ENCODE assay signal across 15 cellular contexts in genomic region chr20:23078994-23079364, GRCh38. TPM values are rescaled to one million over a fixed set of nuclear protein-coding genes. Genes with fewer than 3 reads are reported as not detected.
DNase-seq lines count a peak whose midpoint lies in the region; ATAC-seq and TF ChIP-seq lines count a peak whose summit lies in the region.
"Had no signal": no experiment of that assay in that cellular context is flagged by ENCODE, and none has a peak within 500 bp of the region (broad histone marks: within the 10 kb centered on the region; RNA-seq: fewer than 3 reads in every experiment).

No MANE protein-coding gene starts in this region.

- H3K36me3 ChIP-seq in SK-N-SH (replicated peaks in 1 of 2; ENCODE audit: control insufficient read depth in 1 of 2, insufficient read depth in 2 of 2, low read length in 1 of 2) (no peaks in the 10 kb centered on the region), upper lobe of right lung (no peaks in the 10 kb centered on the region)
- H3K36me3 ChIP-seq: vagina had no signal

- TF ChIP-seq RAD21 in SK-N-SH (IDR thresholded peaks at IDR 0.05; ENCODE audit: low read length): no peak

- H3F3A ChIP-seq in SK-N-SH (replicated peaks; ENCODE audit: insufficient read depth): no peaks in the 10 kb centered on the region

- H3K4me1 Mint-ChIP-seq in CD14-positive monocyte: peaks cover 63% of the 10 kb centered on the region
- H3K4me1 Mint-ChIP-seq: activated naive CD8-positive, alpha-beta T cell treated with anti-CD3 and anti-CD28 coated beads for 36 hours had no signal

- no peak overlapping the region for H3K4me3 Mint-ChIP-seq in CD14-positive monocyte
- H3K4me3 Mint-ChIP-seq: activated naive CD8-positive, alpha-beta T cell treated with anti-CD3 and anti-CD28 coated beads for 36 hours; effector memory CD8-positive, alpha-beta T cell; T-cell had no signal

- H3K4me3 ChIP-seq in SK-N-SH (ENCODE audit: low read depth in 2 of 2, low read length in 1 of 2): no peak overlapping the region; a peak in 1 of 4 replicates
- H3K4me3 ChIP-seq in upper lobe of right lung: no peak overlapping the region
- H3K4me3 ChIP-seq: vagina had no signal

- H3K9ac ChIP-seq in SK-N-SH: no peak overlapping the region

- no peaks in the 10 kb centered on the region for H3K79me2 ChIP-seq in SK-N-SH (ENCODE audit: insufficient read depth)

- H3K27me3 Mint-ChIP-seq in CD14-positive monocyte (ENCODE audit: low read depth in 3 of 3): peaks cover 0 to 3% (median 1%) of the 10 kb centered on the region in 3 donors
- H3K27me3 Mint-ChIP-seq: activated naive CD8-positive, alpha-beta T cell treated with anti-CD3 and anti-CD28 coated beads for 36 hours; effector memory CD8-positive, alpha-beta T cell had no signal

- peaks cover 85 to 91% of the 10 kb centered on the region in 2 donors for H3K36me3 Mint-ChIP-seq in CD14-positive monocyte
- H3K36me3 Mint-ChIP-seq: activated naive CD8-positive, alpha-beta T cell treated with anti-CD3 and anti-CD28 coated beads for 36 hours; T-cell had no signal

- peaks cover 48% of the 10 kb centered on the region for H3K27me3 ChIP-seq in SK-N-SH (ENCODE audit: insufficient read depth)
- no peaks in the 10 kb centered on the region for H3K27me3 ChIP-seq in upper lobe of right lung
- H3K27me3 ChIP-seq: vagina had no signal

- H4K20me1 ChIP-seq in SK-N-SH (ENCODE audit: insufficient read depth): no peaks in the 10 kb centered on the region

- no peaks in the 10 kb centered on the region for H3K9me3 ChIP-seq in SK-N-SH
- no peaks in the 10 kb centered on the region for H3K9me3 ChIP-seq in upper lobe of right lung
- H3K9me3 ChIP-seq: vagina had no signal

- H3K4me2 ChIP-seq in SK-N-SH: no peak overlapping the region

- peak; percentile 41; the same call in 1 of the 2 replicates for TF ChIP-seq CTCF in SK-N-SH (IDR thresholded peaks at IDR 0.05)
- peak; percentile 10 for TF ChIP-seq CTCF in upper lobe of right lung (IDR thresholded peaks at IDR 0.05)
- no peak for TF ChIP-seq CTCF in CD14-positive monocyte (IDR thresholded peaks at IDR 0.05)

- POLR2A ChIA-PET in SK-N-SH (lab: Yijun Ruan, JAX): no interaction called here

- H2AFZ ChIP-seq in SK-N-SH (ENCODE audit: low read depth): no peak overlapping the region

- DNase-seq in SK-N-SH (no peak), NCI-H1930 (lab: John Stamatoyannopoulos, UW) (peak; percentile 77 to 85), dermis blood vessel endothelial cell (peak; percentile 30), upper lobe of right lung (no peak), CD14-positive monocyte (ENCODE audit: low spot score) (no peak)
- DNase-seq: activated naive CD8-positive, alpha-beta T cell treated with anti-CD3 and anti-CD28 coated beads for 36 hours; effector memory CD8-positive, alpha-beta T cell; NCI-H226; T-cell had no signal

- H3K9me3 Mint-ChIP-seq in CD14-positive monocyte: no peaks in the 10 kb centered on the region
- H3K9me3 Mint-ChIP-seq: activated naive CD8-positive, alpha-beta T cell treated with anti-CD3 and anti-CD28 coated beads for 36 hours; effector memory CD8-positive, alpha-beta T cell; T-cell had no signal

- ATAC-seq in SK-N-SH treated with all-trans-retinoic acid at 6 μM for 48 hours (no peak), upper lobe of right lung (no peak), GM19328 (IDR thresholded peaks at IDR 0.05; ENCODE audit: unreplicated experiment) (no peak), GM18870 (IDR thresholded peaks at IDR 0.05; ENCODE audit: unreplicated experiment) (no peak)
- ATAC-seq: effector memory CD8-positive, alpha-beta T cell; T-cell had no signal

- WGBS in SK-N-SH (ENCODE audit: low lambda C conversion rate): 8% methylated on average over 6 of the region's 7 CpGs

- H3K4me1 ChIP-seq in SK-N-SH (ENCODE audit: control insufficient read depth in 1 of 2, insufficient read depth in 2 of 2, low read depth in 1 of 2, low read length in 1 of 2): no peaks in the 10 kb centered on the region
- no peaks in the 10 kb centered on the region for H3K4me1 ChIP-seq in upper lobe of right lung
- H3K4me1 ChIP-seq: vagina had no signal

- no peak for TF ChIP-seq EP300 in SK-N-SH (IDR thresholded peaks at IDR 0.05; ENCODE audit: borderline replicate concordance in 1 of 2, low read depth in 1 of 2, low read length in 1 of 2)

- H3K27ac ChIP-seq in SK-N-SH (ENCODE audit: low read depth in 2 of 2, low read length in 1 of 2) (no peak overlapping the region), upper lobe of right lung (no peak overlapping the region)
- H3K27ac ChIP-seq: vagina had no signal

- no peaks in the 10 kb centered on the region for H3K9me2 ChIP-seq in SK-N-SH

- CTCF ChIA-PET in SK-N-SH (lab: Yijun Ruan, JAX): no interaction called here

- intact Hi-C loops in upper lobe of right lung (cut with DNase I): no loop called here
- intact Hi-C loops in CD14-positive monocyte (cut with micrococcal nuclease): no loop called here

- peak overlapping the region in 2 of 7 donors; percentile 32 to 61 for H3K27ac Mint-ChIP-seq in CD14-positive monocyte
- H3K27ac Mint-ChIP-seq: activated naive CD8-positive, alpha-beta T cell treated with anti-CD3 and anti-CD28 coated beads for 36 hours; effector memory CD8-positive, alpha-beta T cell; T-cell had no signal

TF ChIP-seq in SK-N-SH, 30 proteins besides CTCF, POLR2A, EP300 and RAD21:
- no peak for TF ChIP-seq TEAD4 (IDR thresholded peaks at IDR 0.05; ENCODE audit: borderline replicate concordance, insufficient read depth)
- TF ChIP-seq NFIC (IDR thresholded peaks at IDR 0.05; ENCODE audit: borderline replicate concordance): no peak
- TF ChIP-seq FOXM1 (IDR thresholded peaks at IDR 0.05; ENCODE audit: low read depth): no peak
- no peak for TF ChIP-seq MXI1 (IDR thresholded peaks at IDR 0.05; ENCODE audit: low read depth, low read length)
- TF ChIP-seq GABPA (IDR thresholded peaks at IDR 0.05; ENCODE audit: low read depth): no peak
- no peak for TF ChIP-seq EZH2phosphoT487 (IDR thresholded peaks at IDR 0.05; ENCODE audit: borderline replicate concordance, low read depth)
- no peak for TF ChIP-seq TCF12 (IDR thresholded peaks at IDR 0.05)
TF ChIP-seq in SK-N-SH: peak in this region for 0.

TF ChIP-seq in SK-N-SH treated with all-trans-retinoic acid at 6 μM for 48 hours, 23 proteins besides CTCF, POLR2A, EP300 and RAD21 (continues in another document):
- TF ChIP-seq ESRRG (CRISPR knock-in tag; IDR thresholded peaks at IDR 0.05) (no peak), CSDC2 (CRISPR knock-in tag; IDR thresholded peaks at IDR 0.05) (no peak), ZNF565 (CRISPR knock-in tag; conservative IDR thresholded peaks at IDR 0.05; ENCODE audit: low read depth) (no peak), ZFP30 (CRISPR knock-in tag; IDR thresholded peaks at IDR 0.05) (no peak), SNAI2 (CRISPR knock-in tag; IDR thresholded peaks at IDR 0.05) (no peak), RARB (CRISPR knock-in tag; IDR thresholded peaks at IDR 0.05) (no peak), ZNF70 (CRISPR knock-in tag; IDR thresholded peaks at IDR 0.05) (no peak), ARNTL (CRISPR knock-in tag; IDR thresholded peaks at IDR 0.05; ENCODE audit: borderline replicate concordance, low read depth) (no peak), TSHZ2 (CRISPR knock-in tag; IDR thresholded peaks at IDR 0.05) (no peak), GLIS3 (CRISPR knock-in tag; IDR thresholded peaks at IDR 0.05) (no peak), ZC3H10 (CRISPR knock-in tag; IDR thresholded peaks at IDR 0.05) (no peak)

RNA-seq across cellular contexts. Expression of gene CD93, which starts 7.1 kb away (rescaled TPM):
- polyA plus RNA-seq in SK-N-SH (2012; rRNA removed): 0.02 and 0.03 TPM in 2 replicates
- 0.01 TPM in 2 replicates for polyA plus RNA-seq in SK-N-SH (2012; cell fraction: cytosol; rRNA removed)
- 0.01 TPM in 2 replicates for polyA plus RNA-seq in SK-N-SH (2012; cell fraction: nucleus; rRNA removed)
- total RNA-seq in dermis blood vessel endothelial cell: 361 and 441 TPM in 2 replicates
- 160 TPM for total RNA-seq in upper lobe of right lung
- 10 to 100 TPM; 26.0 to 48.9 TPM for polyA plus RNA-seq in CD14-positive monocyte

RNA-seq across cellular contexts. Expression of gene THBD, which starts 29.5 kb away (rescaled TPM):
- polyA plus RNA-seq in SK-N-SH (2012; rRNA removed) (0.13 and 0.33 TPM in 2 replicates), CD14-positive monocyte (10 to 100 TPM in 1 of 2 donors, 1 to 10 TPM in 1; 7.4 to 30.2 TPM)
- polyA plus RNA-seq in SK-N-SH (2012; cell fraction: cytosol; rRNA removed): 0.14 and 0.22 TPM in 2 replicates
- 0.18 and 0.19 TPM in 2 replicates for polyA plus RNA-seq in SK-N-SH (2012; cell fraction: nucleus; rRNA removed)
- total RNA-seq in dermis blood vessel endothelial cell (33.4 and 34.0 TPM in 2 replicates), upper lobe of right lung (104 TPM)
- total RNA-seq: activated CD8-positive, alpha-beta memory T cell treated with anti-CD3 and anti-CD28 coated beads for 36 hours; activated naive CD8-positive, alpha-beta T cell treated with anti-CD3 and anti-CD28 coated beads for 36 hours had no signal

RNA-seq across cellular contexts. Expression of gene SSTR4, which starts 43.9 kb away (rescaled TPM):
- polyA plus RNA-seq in SK-N-SH (2012; rRNA removed) (not detected in 2 replicates), CD14-positive monocyte (not detected)
- polyA plus RNA-seq in SK-N-SH (2012; cell fraction: cytosol; rRNA removed): not detected in 2 replicates
- not detected in 2 replicates for polyA plus RNA-seq in SK-N-SH (2012; cell fraction: nucleus; rRNA removed)
- total RNA-seq in dermis blood vessel endothelial cell (not detected in 2 replicates), upper lobe of right lung (not detected)
- total RNA-seq: activated CD8-positive, alpha-beta memory T cell treated with anti-CD3 and anti-CD28 coated beads for 36 hours; activated naive CD8-positive, alpha-beta T cell treated with anti-CD3 and anti-CD28 coated beads for 36 hours; skeletal muscle tissue; T-cell; vagina had no signal

Comparison
In these comparisons a context has a peak if more than half of its experiments do, and no peak if none do; other contexts are left out.
1. DNase-seq: peak in NCI-H1930 (2 of 2) and dermis blood vessel endothelial cell (single experiment); none in SK-N-SH (single experiment), upper lobe of right lung (single experiment) and CD14-positive monocyte (single experiment).